Comparison of ENCODE assay signal across 8 cellular contexts in the genomic region with DNA sequence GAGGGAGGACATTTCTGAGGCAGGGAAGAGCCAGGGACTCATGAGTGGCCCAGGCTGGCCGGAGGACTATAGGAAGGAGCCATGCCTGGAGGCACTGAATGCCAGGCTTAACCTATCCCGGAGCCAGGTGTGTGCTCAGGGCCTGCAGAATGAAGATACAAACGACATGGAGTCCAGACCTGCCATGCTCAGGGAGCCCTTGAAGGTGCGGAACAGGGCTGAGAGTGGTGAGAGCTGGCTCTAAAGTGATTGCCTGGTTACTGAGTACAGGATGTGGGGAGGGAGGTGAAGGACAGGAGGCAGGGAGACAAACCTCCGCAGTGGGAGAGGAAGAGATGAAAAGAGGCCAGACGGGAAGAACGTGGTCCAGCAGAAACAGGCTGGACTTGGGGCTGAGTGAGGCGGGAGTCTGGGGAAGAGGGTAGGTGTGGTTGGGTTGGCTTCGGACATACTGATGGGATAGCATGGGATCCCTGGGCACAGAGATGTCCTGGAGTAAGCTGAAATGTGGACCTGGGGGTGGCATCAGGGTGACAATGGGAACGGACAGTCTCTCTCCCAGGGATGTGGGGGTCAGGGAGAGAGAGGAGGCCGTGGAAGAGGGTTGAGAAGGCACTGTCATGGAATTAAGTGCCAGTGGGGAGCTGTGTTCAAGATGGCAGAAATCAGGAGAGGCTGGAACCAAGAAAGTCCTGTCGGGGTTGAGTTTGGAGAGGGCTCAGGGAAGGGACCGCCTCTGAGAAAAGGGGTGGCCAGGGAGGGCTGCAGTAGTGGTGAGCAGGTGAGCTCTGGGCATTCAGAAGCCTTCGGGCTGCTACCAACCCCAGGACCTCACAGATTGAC. TPM values are rescaled to one million over a fixed set of nuclear protein-coding genes. Genes with fewer than 3 reads are reported as not detected.
DNase-seq lines count a peak whose midpoint lies in the region; ATAC-seq and TF ChIP-seq lines count a peak whose summit lies in the region.

No MANE protein-coding gene starts in this region.

- H3K36me3 ChIP-seq in testis (ENCODE audit: low read depth, missing control alignments) = no peaks in the 10 kb centered on the region

- POLR2A ChIA-PET in activated CD4-positive, alpha-beta T cell treated with anti-CD3 and anti-CD28 coated beads for 36 hours (lab: Charles Lee) = interaction anchor here (0.5 to 2.2 kb wide), 6 partner anchors 11 to 127 kb away, joined by 3 to 16 read pairs (median 9); partner anchors contain the start of gene SSH3

- no peak for TF ChIP-seq POLR2A in testis (IDR thresholded peaks at IDR 0.05)

- peak overlapping the region; percentile 97 for H3K27ac Mint-ChIP-seq in activated CD4-positive, alpha-beta T cell treated with anti-CD3 and anti-CD28 coated beads for 36 hours
- H3K27ac Mint-ChIP-seq in activated naive CD4-positive, alpha-beta T cell treated with anti-CD3 and anti-CD28 coated beads, Interleukin-2, amount 50 U/mL, for 72 hours = peak overlapping the region; percentile 97 to 98

- in situ Hi-C loops in G401 (cut with HindIII; ENCODE audit: low sequenced_read_pairs) = no loop called here

- H3K27ac ChIP-seq in testis = peak overlapping the region; percentile 46 to 93

- peaks cover 49% of the 10 kb centered on the region for H3K4me1 Mint-ChIP-seq in activated CD4-positive, alpha-beta T cell treated with anti-CD3 and anti-CD28 coated beads for 36 hours

- 52 to 61% methylated on average over 14 of the region's 14 CpGs for WGBS in testis, 2 donors

- intact Hi-C loops in activated CD4-positive, alpha-beta T cell treated with anti-CD3 and anti-CD28 coated beads for 36 hours (cut with DNase I, micrococcal nuclease) = loop anchor here (1.0 to 5.0 kb wide), 14 partner anchors 10 to 671 kb away; partner anchors contain the start of genes CDK2AP2 (in 1 of the 2), GSTP1 (in 1 of the 2), LRFN4 (in 1 of the 2) and RBM14 (in 1 of the 2)
- intact Hi-C loops in testis (cut with DNase I; ENCODE audit: low total_unique reads) = no loop called here

- DNase-seq in activated CD4-positive, alpha-beta T cell treated with anti-CD3 and anti-CD28 coated beads for 36 hours = peak; percentile 59
- no peak for DNase-seq in activated CD4-positive, alpha-beta T cell treated with anti-CD3 and anti-CD28 coated beads for 4 hours
- no peak for DNase-seq in activated naive CD4-positive, alpha-beta T cell treated with anti-CD3 and anti-CD28 coated beads, Interleukin-2, amount 50 U/mL, for 72 hours (ENCODE audit: low spot score in 2 of 2)
- DNase-seq in testis (no peak), G401 (ENCODE audit: low spot score) (no peak), medulla oblongata (ENCODE audit: extremely low spot score) (no peak), NCI-H510A (lab: John Stamatoyannopoulos, UW) (no peak)

- H3K4me3 ChIP-seq in iPS-18c (ENCODE audit: insufficient read depth, low read depth, low read length) = peak overlapping the region; percentile 84
- H3K4me3 ChIP-seq in testis = no peak overlapping the region

- H3K9me3 Mint-ChIP-seq in activated CD4-positive, alpha-beta T cell treated with anti-CD3 and anti-CD28 coated beads for 36 hours (ENCODE audit: low read depth) = no peaks in the 10 kb centered on the region
- H3K9me3 Mint-ChIP-seq in activated naive CD4-positive, alpha-beta T cell treated with anti-CD3 and anti-CD28 coated beads, Interleukin-2, amount 50 U/mL, for 72 hours = no peaks in the 10 kb centered on the region

- ATAC-seq in activated CD4-positive, alpha-beta T cell treated with anti-CD3 and anti-CD28 coated beads for 36 hours = peak; percentile 35
- ATAC-seq in activated naive CD4-positive, alpha-beta T cell treated with anti-CD3 and anti-CD28 coated beads, Interleukin-2, amount 50 U/mL, for 72 hours = peak in 1 of 2 donors; percentile 24

- peaks cover 22% of the 10 kb centered on the region for H3K4me1 ChIP-seq in testis

- H3K9me3 ChIP-seq in iPS-18c (ENCODE audit: control insufficient read depth, insufficient read depth, low read length) (no peaks in the 10 kb centered on the region), testis (no peaks in the 10 kb centered on the region)

- CTCF ChIA-PET in activated CD4-positive, alpha-beta T cell treated with anti-CD3 and anti-CD28 coated beads for 36 hours (lab: Charles Lee) = interaction anchor here (0.6 to 1.9 kb wide), 13 partner anchors 8 to 149 kb away, joined by 3 to 10 read pairs (median 4); no protein-coding TSS in a partner anchor

- TF ChIP-seq CTCF in testis (IDR thresholded peaks at IDR 0.05) = no peak

- no peaks in the 10 kb centered on the region for H3K27me3 Mint-ChIP-seq in activated CD4-positive, alpha-beta T cell treated with anti-CD3 and anti-CD28 coated beads for 36 hours

- peak overlapping the region; percentile 64 for H3K4me3 Mint-ChIP-seq in activated CD4-positive, alpha-beta T cell treated with anti-CD3 and anti-CD28 coated beads for 36 hours

- H3K36me3 Mint-ChIP-seq in activated CD4-positive, alpha-beta T cell treated with anti-CD3 and anti-CD28 coated beads for 36 hours (ENCODE audit: low read depth) = peaks cover 50% of the 10 kb centered on the region
- peaks cover 24 to 27% of the 10 kb centered on the region in 2 donors for H3K36me3 Mint-ChIP-seq in activated naive CD4-positive, alpha-beta T cell treated with anti-CD3 and anti-CD28 coated beads, Interleukin-2, amount 50 U/mL, for 72 hours

- no peaks in the 10 kb centered on the region for H3K27me3 ChIP-seq in testis

RNA-seq across cellular contexts. Expression of gene ANKRD13D, which starts 1.5 kb away (rescaled TPM):
- 10 to 100 TPM; 44.9 to 69.5 TPM for total RNA-seq in activated CD4-positive, alpha-beta T cell treated with anti-CD3 and anti-CD28 coated beads for 36 hours
- total RNA-seq in activated naive CD4-positive, alpha-beta T cell treated with anti-CD3 and anti-CD28 coated beads, Interleukin-2, amount 50 U/mL, for 72 hours = 100 to 1,000 TPM in 1 of 2 donors, 10 to 100 TPM in 1; 76.0 to 213 TPM
- 10 to 100 TPM; 66.2 to 73.3 TPM for total RNA-seq in testis
- polyA plus RNA-seq in testis (ENCODE audit: insufficient read depth, low read depth, low replicate concordance) = 32.8 TPM
- 25.2 and 40.3 TPM in 2 replicates for total RNA-seq in G401 (2014; rRNA removed; shearing (Covaris generic))

RNA-seq across cellular contexts. Expression of gene SSH3, which starts 15.8 kb away (rescaled TPM):
- total RNA-seq in activated CD4-positive, alpha-beta T cell treated with anti-CD3 and anti-CD28 coated beads for 36 hours = 10 to 100 TPM in 1 of 2 experiments, 1 to 10 TPM in 1; 6.0 to 11.1 TPM
- 10 to 100 TPM; 11.6 to 16.5 TPM for total RNA-seq in activated naive CD4-positive, alpha-beta T cell treated with anti-CD3 and anti-CD28 coated beads, Interleukin-2, amount 50 U/mL, for 72 hours
- 1 to 10 TPM; 6.9 to 9.8 TPM for total RNA-seq in testis
- 8.6 TPM for polyA plus RNA-seq in testis (ENCODE audit: insufficient read depth, low read depth, low replicate concordance)
- total RNA-seq in G401 (2014; rRNA removed; shearing (Covaris generic)) = 1.5 and 1.8 TPM in 2 replicates

RNA-seq across cellular contexts. Expression of gene GRK2, which starts 21.3 kb away (rescaled TPM):
- 100 to 1,000 TPM; 202 to 241 TPM for total RNA-seq in activated CD4-positive, alpha-beta T cell treated with anti-CD3 and anti-CD28 coated beads for 36 hours
- total RNA-seq in activated naive CD4-positive, alpha-beta T cell treated with anti-CD3 and anti-CD28 coated beads, Interleukin-2, amount 50 U/mL, for 72 hours = 100 to 1,000 TPM; 289 to 376 TPM
- total RNA-seq in testis = 10 to 100 TPM; 64.3 to 87.6 TPM
- polyA plus RNA-seq in testis (ENCODE audit: insufficient read depth, low read depth, low replicate concordance) = 45.6 TPM
- total RNA-seq in G401 (2014; rRNA removed; shearing (Covaris generic)) = 35.1 and 48.8 TPM in 2 replicates
